ENCODE assay signal across 18 cellular contexts in genomic region chr14:64634558-64634957, GRCh38.
"Had no signal": no experiment of that assay in that cellular context is flagged by ENCODE, and none has a peak within 500 bp of the region (broad histone marks: within the 10 kb centered on the region; RNA-seq: fewer than 3 reads in every experiment).

No MANE protein-coding gene starts in this region.

- H3K27ac ChIP-seq: coronary artery, esophagus squamous epithelium, neutrophil, parathyroid adenoma, spleen, thyroid gland had no signal

- H3K27me3 Mint-ChIP-seq: central memory CD8-positive, alpha-beta T cell had no signal

- DNase-seq: activated CD4-positive, alpha-beta T cell treated with anti-CD3 and anti-CD28 coated beads, Interleukin-2, amount 50 U/mL, for 4 hours; activated effector memory CD4-positive, alpha-beta T cell treated with anti-CD3 and anti-CD28 coated beads, Interleukin-2, amount 50 U/mL, for 16 hours; activated naive CD4-positive, alpha-beta T cell treated with anti-CD3 and anti-CD28 coated beads, Interleukin-2, amount 50 U/mL, for 16 hours; activated T-cell treated with anti-CD3 and anti-CD28 coated beads, Interleukin-2, amount 50 U/mL, for 72 hours; aorta; esophagus squamous epithelium; naive thymus-derived CD8-positive, alpha-beta T cell; spleen; stimulated activated naive CD4-positive, alpha-beta T cell treated with Interleukin-2 at 50 U/mL for 16 hours; T1000; thyroid gland had no signal

- H3K9me3 ChIP-seq: esophagus squamous epithelium, neutrophil, spleen, thyroid gland had no signal

- H2AFZ ChIP-seq: parathyroid adenoma had no signal

- H3K4me1 Mint-ChIP-seq: central memory CD8-positive, alpha-beta T cell had no signal

- H3K36me3 Mint-ChIP-seq: memory B cell; naive thymus-derived CD8-positive, alpha-beta T cell had no signal

- H3K4me1 ChIP-seq: parathyroid adenoma, thyroid gland had no signal

- H3K4me3 ChIP-seq: coronary artery, esophagus squamous epithelium, spleen, thyroid gland had no signal

- H3K9me3 Mint-ChIP-seq: activated T-cell treated with anti-CD3 and anti-CD28 coated beads, Interleukin-2, amount 50 U/mL, for 72 hours; central memory CD8-positive, alpha-beta T cell; memory B cell; naive thymus-derived CD8-positive, alpha-beta T cell had no signal

- H3K27me3 ChIP-seq: esophagus squamous epithelium, neutrophil, spleen, thyroid gland had no signal

- H3K79me2 ChIP-seq: parathyroid adenoma had no signal

- ATAC-seq: activated CD4-positive, CD25-positive, alpha-beta regulatory T cell treated with anti-CD3 and anti-CD28 coated beads, Interleukin-2, amount 50 U/mL, for 24 hours; activated T-cell treated with anti-CD3 and anti-CD28 coated beads, Interleukin-2, amount 50 U/mL, for 72 hours; naive thymus-derived CD8-positive, alpha-beta T cell; sciatic nerve had no signal

- H3K27ac Mint-ChIP-seq: activated T-cell treated with anti-CD3 and anti-CD28 coated beads, Interleukin-2, amount 50 U/mL, for 72 hours; memory B cell; naive thymus-derived CD8-positive, alpha-beta T cell had no signal

- H3K4me3 Mint-ChIP-seq: activated T-cell treated with anti-CD3 and anti-CD28 coated beads, Interleukin-2, amount 50 U/mL, for 72 hours; central memory CD8-positive, alpha-beta T cell; memory B cell; naive thymus-derived CD8-positive, alpha-beta T cell had no signal

- H3K9ac ChIP-seq: parathyroid adenoma had no signal

- H3K36me3 ChIP-seq: esophagus squamous epithelium, neutrophil, spleen, thyroid gland had no signal
